In genomic region chr9:38622083-38622674, GRCh38 we compare ENCODE assay signal across 9 cellular contexts. TPM values are rescaled to one million over a fixed set of nuclear protein-coding genes. Genes with fewer than 3 reads are reported as not detected.
DNase-seq lines count a peak whose midpoint lies in the region; ATAC-seq lines count a peak whose summit lies in the region.
"Had no signal": no experiment of that assay in that cellular context is flagged by ENCODE, and none has a peak within 500 bp of the region (broad histone marks: within the 10 kb centered on the region; RNA-seq: fewer than 3 reads in every experiment).

No MANE protein-coding gene starts in this region.

- no peak overlapping the region for H3K4me2 ChIP-seq in Karpas-422 (ENCODE audit: low read depth, low read length, poor library complexity, severe bottlenecking)

- peaks cover 22% of the 10 kb centered on the region for H3K9me3 ChIP-seq in NT2/D1 (ENCODE audit: insufficient read depth, low read length)
- peaks cover 0 to 4% (median 0%) of the 10 kb centered on the region in 3 experiments for H3K9me3 ChIP-seq in naive thymus-derived CD4-positive, alpha-beta T cell (ENCODE audit: control insufficient read depth in 2 of 3, low read length in 3 of 3)
- H3K9me3 ChIP-seq in Karpas-422 (ENCODE audit: low read length) = no peaks in the 10 kb centered on the region

- H3K36me3 ChIP-seq in NT2/D1 (ENCODE audit: insufficient read depth, insufficient read length, low read length) = no peaks in the 10 kb centered on the region
- H3K36me3 ChIP-seq in naive thymus-derived CD4-positive, alpha-beta T cell (ENCODE audit: control insufficient read depth in 2 of 3, insufficient read depth in 3 of 3, low read length in 3 of 3) = peaks cover 0 to 7% (median 0%) of the 10 kb centered on the region in 3 experiments
- H3K36me3 ChIP-seq in Karpas-422 (ENCODE audit: insufficient read depth, low read length) = no peaks in the 10 kb centered on the region

- POLR2A ChIA-PET in naive thymus-derived CD4-positive, alpha-beta T cell (lab: Charles Lee) = no interaction called here

- H3K9me2 ChIP-seq in Karpas-422 (replicated peaks; ENCODE audit: insufficient read depth, low read length) = no peaks in the 10 kb centered on the region

- intact Hi-C loops in dendritic cell treated with granulocyte-macrophage colony-stimulating factor and Interleukin-4, amounts not matched to agents 40 ng/mL and 50 ng/mL, for 4 days (cut with micrococcal nuclease) = loop anchor here (5.0 kb wide), 1 partner anchor 50 kb away; no protein-coding TSS in a partner anchor
- intact Hi-C loops in naive thymus-derived CD4-positive, alpha-beta T cell (cut with micrococcal nuclease) = no loop called here

- DNase-seq in NCI-H2081 (lab: John Stamatoyannopoulos, UW) (peak; percentile 49 to 77), NCI-H2081 treated with DMSO at 0.1 percent for 48 hours (lab: John Stamatoyannopoulos, UW) (no peak), NT2/D1 (ENCODE audit: low read depth, low spot score) (no peak), Karpas-422 (no peak)
- peak in 2 of 9 donors; percentile 8 to 15 for DNase-seq in naive thymus-derived CD4-positive, alpha-beta T cell

- no peak overlapping the region for H2AFZ ChIP-seq in Karpas-422 (ENCODE audit: low read length)

- H3K36me3 Mint-ChIP-seq in dendritic cell treated with granulocyte-macrophage colony-stimulating factor and Interleukin-4, amounts not matched to agents 40 ng/mL and 50 ng/mL, for 4 days (ENCODE audit: low read depth) = peaks cover 8% of the 10 kb centered on the region
- peaks cover 4% of the 10 kb centered on the region in 5 donors for H3K36me3 Mint-ChIP-seq in naive thymus-derived CD4-positive, alpha-beta T cell

- H3K4me3 ChIP-seq in NT2/D1 (ENCODE audit: insufficient read length, low read depth) (peak overlapping the region; percentile 78), Karpas-422 (ENCODE audit: low read length) (no peak overlapping the region)
- H3K4me3 ChIP-seq in naive thymus-derived CD4-positive, alpha-beta T cell (ENCODE audit: low read length) = peak overlapping the region; percentile 68

- peak overlapping the region; percentile 89 for H3K9ac ChIP-seq in NT2/D1 (ENCODE audit: insufficient read length, low read depth)
- H3K9ac ChIP-seq in Karpas-422 (ENCODE audit: low read length) = no peak overlapping the region

- peaks cover 36% of the 10 kb centered on the region for H3K27me3 Mint-ChIP-seq in dendritic cell treated with granulocyte-macrophage colony-stimulating factor and Interleukin-4, amounts not matched to agents 40 ng/mL and 50 ng/mL, for 4 days
- H3K27me3 Mint-ChIP-seq in naive thymus-derived CD4-positive, alpha-beta T cell = peaks cover 0 to 52% (median 18%) of the 10 kb centered on the region in 5 donors

- H3K27me3 ChIP-seq in NT2/D1 (ENCODE audit: insufficient read depth, insufficient read length) (peaks cover 26% of the 10 kb centered on the region), Karpas-422 (ENCODE audit: low read length) (peaks cover 3% of the 10 kb centered on the region; the same call in 1 of the 2 replicates)
- H3K27me3 ChIP-seq in naive thymus-derived CD4-positive, alpha-beta T cell (ENCODE audit: control insufficient read depth in 2 of 2, insufficient read depth in 2 of 2, low read length in 2 of 2) = no peaks in the 10 kb centered on the region

- H3K79me2 ChIP-seq in Karpas-422 (ENCODE audit: low read length) = no peaks in the 10 kb centered on the region

- no peak for ATAC-seq in naive thymus-derived CD4-positive, alpha-beta T cell
- ATAC-seq in HG03460 (IDR thresholded peaks at IDR 0.05; ENCODE audit: unreplicated experiment) (no peak), GM19324 (IDR thresholded peaks at IDR 0.05; ENCODE audit: low FRiP score, unreplicated experiment) (no peak)

- no peak overlapping the region for H3K27ac ChIP-seq in naive thymus-derived CD4-positive, alpha-beta T cell (ENCODE audit: low read depth, low read length)
- no peak overlapping the region for H3K27ac ChIP-seq in Karpas-422 (ENCODE audit: low read length)

- H3K9me3 Mint-ChIP-seq in dendritic cell treated with granulocyte-macrophage colony-stimulating factor and Interleukin-4, amounts not matched to agents 40 ng/mL and 50 ng/mL, for 4 days = no peaks in the 10 kb centered on the region
- peaks cover 0 to 39% (median 10%) of the 10 kb centered on the region in 11 donors for H3K9me3 Mint-ChIP-seq in naive thymus-derived CD4-positive, alpha-beta T cell

- H3K27ac Mint-ChIP-seq in dendritic cell treated with granulocyte-macrophage colony-stimulating factor and Interleukin-4, amounts not matched to agents 40 ng/mL and 50 ng/mL, for 4 days = no peak overlapping the region
- H3K27ac Mint-ChIP-seq in naive thymus-derived CD4-positive, alpha-beta T cell = peak overlapping the region in 3 of 9 donors; percentile 14 to 58 (median 40)

- peak overlapping the region; percentile 69 for H3K4me3 Mint-ChIP-seq in dendritic cell treated with granulocyte-macrophage colony-stimulating factor and Interleukin-4, amounts not matched to agents 40 ng/mL and 50 ng/mL, for 4 days
- H3K4me3 Mint-ChIP-seq in naive thymus-derived CD4-positive, alpha-beta T cell = peak overlapping the region; percentile 76 to 92 (median 86)

- H4K20me1 ChIP-seq in Karpas-422 (ENCODE audit: insufficient read depth, low read depth, low read length) = no peaks in the 10 kb centered on the region

- H3K4me1 ChIP-seq in NT2/D1 (ENCODE audit: insufficient read depth, insufficient read length) = peaks cover 3% of the 10 kb centered on the region
- peaks cover 0 to 5% of the 10 kb centered on the region in 2 donors for H3K4me1 ChIP-seq in naive thymus-derived CD4-positive, alpha-beta T cell (ENCODE audit: control insufficient read depth in 2 of 2, insufficient read depth in 2 of 2, low read length in 2 of 2)
- H3K4me1 ChIP-seq in Karpas-422 (ENCODE audit: low read length) = no peaks in the 10 kb centered on the region

- peaks cover 32% of the 10 kb centered on the region for H3K4me1 Mint-ChIP-seq in dendritic cell treated with granulocyte-macrophage colony-stimulating factor and Interleukin-4, amounts not matched to agents 40 ng/mL and 50 ng/mL, for 4 days (ENCODE audit: low read depth)
- peaks cover 7 to 18% (median 14%) of the 10 kb centered on the region in 7 donors for H3K4me1 Mint-ChIP-seq in naive thymus-derived CD4-positive, alpha-beta T cell

- CTCF ChIA-PET in naive thymus-derived CD4-positive, alpha-beta T cell (lab: Charles Lee) = interaction anchor here (1.1 kb wide), 1 partner anchor 20 kb away, joined by 4 read pairs; no protein-coding TSS in a partner anchor

RNA-seq across cellular contexts. Expression of gene ANKRD18A, which starts 1.8 kb away (rescaled TPM):
- 10 to 100 TPM in 2 of 5 experiments, 1 to 10 TPM in 3; 2.4 to 14.9 (median 8.5) TPM for total RNA-seq in naive thymus-derived CD4-positive, alpha-beta T cell
- polyA plus RNA-seq in naive thymus-derived CD4-positive, alpha-beta T cell = under 1 TPM; 0.04 to 0.20 TPM
- total RNA-seq in Karpas-422 (2014; rRNA removed; shearing (Covaris generic); ENCODE audit: low replicate concordance) = not detected in 2 replicates
- total RNA-seq: lung microvascular endothelial cell had no signal

Comparison
In these comparisons a context has a peak if more than half of its experiments do, and no peak if none do; other contexts are left out.
1. DNase-seq: peak in NCI-H2081 (2 of 2); none in NCI-H2081 treated with DMSO at 0.1 percent for 48 hours (single experiment), NT2/D1 (single experiment) and Karpas-422 (single experiment).